ENCODE assay signal across 2 cellular contexts in genomic region chr20:36538026-36538764, GRCh38.
TF ChIP-seq lines count a peak whose summit lies in the region.

No MANE protein-coding gene starts in this region.

TF ChIP-seq in liver, 16 proteins besides CTCF, POLR2A, EP300 and RAD21:
- peak; percentile 15 for TF ChIP-seq NR2F2 (IDR thresholded peaks at IDR 0.05)
- no peak for TF ChIP-seq YY1 (IDR thresholded peaks at IDR 0.05)

TF ChIP-seq in HepG2, 621 proteins besides CTCF, POLR2A, EP300 and RAD21:
- no peak for TF ChIP-seq FOXA3 (CRISPR knock-in tag; IDR thresholded peaks at IDR 0.05)
- TF ChIP-seq ZXDC (CRISPR knock-in tag; IDR thresholded peaks at IDR 0.05) = no peak
- no peak for TF ChIP-seq NONO (IDR thresholded peaks at IDR 0.05)
- no peak for TF ChIP-seq NONO (CRISPR knock-in tag; conservative IDR thresholded peaks at IDR 0.05)
- TF ChIP-seq ZNF276 (CRISPR knock-in tag; IDR thresholded peaks at IDR 0.05; ENCODE audit: low read depth) = no peak
